In the genomic region with DNA sequence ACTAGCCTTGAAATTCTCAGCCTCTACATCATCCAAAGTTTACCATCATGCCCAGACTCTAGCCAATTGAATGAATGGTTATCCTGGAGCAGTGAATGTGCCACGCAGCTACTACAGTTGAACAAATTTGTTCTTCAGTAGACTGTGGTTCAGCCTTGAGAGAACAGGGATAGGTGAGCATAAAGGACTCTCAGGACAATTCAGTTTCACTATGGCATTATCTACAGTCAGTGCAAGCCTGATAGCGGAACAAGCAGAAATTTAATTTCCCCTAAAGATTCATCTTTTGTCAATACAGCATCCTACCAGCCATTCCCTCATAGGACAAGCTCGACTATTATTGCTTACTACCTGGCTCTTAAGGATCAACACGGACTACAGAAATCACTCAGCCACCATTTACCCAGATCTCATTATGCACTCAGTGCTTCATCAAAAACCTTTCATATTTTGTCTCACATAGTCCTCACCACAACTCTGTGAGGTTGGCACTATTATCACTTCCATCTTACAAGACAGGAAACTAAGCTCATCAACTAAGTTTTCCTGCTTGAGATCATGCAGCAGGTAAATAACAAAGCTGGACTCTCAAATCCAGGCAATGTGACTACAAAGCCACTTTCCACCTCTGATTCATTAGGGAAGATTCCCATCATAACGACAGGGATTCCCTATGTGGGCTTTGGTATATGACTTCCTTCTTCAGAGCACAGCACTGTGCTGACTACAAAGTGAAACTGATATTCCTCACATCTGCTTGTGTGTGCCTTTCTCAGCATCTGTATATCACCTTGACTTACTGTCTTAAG, we compare ENCODE assay signal across 10 cellular contexts.
DNase-seq lines count a peak whose midpoint lies in the region; ATAC-seq and TF ChIP-seq lines count a peak whose summit lies in the region.
"Had no signal": no experiment of that assay in that cellular context is flagged by ENCODE, and none has a peak within 500 bp of the region (broad histone marks: within the 10 kb centered on the region; RNA-seq: fewer than 3 reads in every experiment).

No MANE protein-coding gene starts in this region.

- H3K27ac Mint-ChIP-seq in activated naive CD8-positive, alpha-beta T cell treated with anti-CD3 and anti-CD28 coated beads, Interleukin-2, amount 10 ng/mL, durations not matched to agents 7 days and 5 days = peak overlapping the region; percentile 90
- H3K27ac Mint-ChIP-seq: brain had no signal

- H3K9me3 ChIP-seq in heart left ventricle (no peaks in the 10 kb centered on the region), Peyer's patch (no peaks in the 10 kb centered on the region)

- DNase-seq in GM12865 (ENCODE audit: low read depth) (peak; percentile 62), heart left ventricle (no peak), MV-4-11 (lab: John Stamatoyannopoulos, UW) (no peak), SW 1271 (lab: John Stamatoyannopoulos, UW) (no peak), Peyer's patch (no peak)
- no peak for DNase-seq in activated naive CD8-positive, alpha-beta T cell treated with anti-CD3 and anti-CD28 coated beads, Interleukin-2, amount 10 ng/mL, durations not matched to agents 7 days and 5 days
- DNase-seq: IMR-90 had no signal

- peaks cover 17% of the 10 kb centered on the region for H3K4me1 Mint-ChIP-seq in activated naive CD8-positive, alpha-beta T cell treated with anti-CD3 and anti-CD28 coated beads, Interleukin-2, amount 10 ng/mL, durations not matched to agents 7 days and 5 days

- intact Hi-C loops in heart left ventricle (cut with DNase I) = no loop called here

- H3K4me1 ChIP-seq in heart left ventricle (peaks cover 0 to 11% (median 0%) of the 10 kb centered on the region in 12 donors), Peyer's patch (no peaks in the 10 kb centered on the region)

- WGBS in heart left ventricle, 4 donors = 80 to 81% (median 81%) methylated on average over 5 of the region's 5 CpGs

- H3K36me3 Mint-ChIP-seq in activated naive CD8-positive, alpha-beta T cell treated with anti-CD3 and anti-CD28 coated beads, Interleukin-2, amount 10 ng/mL, durations not matched to agents 7 days and 5 days = peaks cover 11% of the 10 kb centered on the region
- H3K36me3 Mint-ChIP-seq: brain had no signal

- H3K9me3 Mint-ChIP-seq in activated naive CD8-positive, alpha-beta T cell treated with anti-CD3 and anti-CD28 coated beads, Interleukin-2, amount 10 ng/mL, durations not matched to agents 7 days and 5 days = peaks cover 11% of the 10 kb centered on the region

- H3K36me3 ChIP-seq in heart left ventricle (no peaks in the 10 kb centered on the region), Peyer's patch (no peaks in the 10 kb centered on the region)

- POLR2A ChIA-PET in activated naive CD8-positive, alpha-beta T cell treated with anti-CD3 and anti-CD28 coated beads, Interleukin-2, amount 10 ng/mL, durations not matched to agents 7 days and 5 days (lab: Charles Lee) = interaction anchor here (0.7 to 0.8 kb wide), 2 partner anchors 19 to 164 kb away, joined by 3 read pairs; no protein-coding TSS in a partner anchor

- TF ChIP-seq POLR2A in heart left ventricle (IDR thresholded peaks at IDR 0.05) (no peak), Peyer's patch (IDR thresholded peaks at IDR 0.05) (no peak)

- H3K4me3 ChIP-seq in GM12865 (ENCODE audit: low read depth, low read length) (no peak overlapping the region), heart left ventricle (peak overlapping the region in 1 of 12 donors; percentile 4), Peyer's patch (no peak overlapping the region)

- TF ChIP-seq CTCF in GM12865 (IDR thresholded peaks at IDR 0.05; ENCODE audit: insufficient read depth, low read depth, low read length, missing control alignments) (no peak), heart left ventricle (IDR thresholded peaks at IDR 0.05) (no peak), Peyer's patch (IDR thresholded peaks at IDR 0.05) (no peak)

- H3K4me3 Mint-ChIP-seq in activated naive CD8-positive, alpha-beta T cell treated with anti-CD3 and anti-CD28 coated beads, Interleukin-2, amount 10 ng/mL, durations not matched to agents 7 days and 5 days = peak overlapping the region; percentile 76
- H3K4me3 Mint-ChIP-seq: brain had no signal

- H3K27me3 Mint-ChIP-seq in activated naive CD8-positive, alpha-beta T cell treated with anti-CD3 and anti-CD28 coated beads, Interleukin-2, amount 10 ng/mL, durations not matched to agents 7 days and 5 days = no peaks in the 10 kb centered on the region

- peak; percentile 86 for ATAC-seq in GM19455 (IDR thresholded peaks at IDR 0.05; ENCODE audit: unreplicated experiment)
- ATAC-seq in HG03103 (IDR thresholded peaks at IDR 0.05; ENCODE audit: low read depth, unreplicated experiment) = peak; percentile 77
- peak; percentile 88 for ATAC-seq in activated naive CD8-positive, alpha-beta T cell treated with anti-CD3 and anti-CD28 coated beads, Interleukin-2, amount 10 ng/mL, durations not matched to agents 7 days and 5 days (ENCODE audit: low read depth)
- no peak for ATAC-seq in heart left ventricle

- H3K27ac ChIP-seq in heart left ventricle (peak overlapping the region in 1 of 12 donors; percentile 69), Peyer's patch (peak overlapping the region in 2 of 4 donors; percentile 11 to 39)

- H3K27me3 ChIP-seq in heart left ventricle (no peaks in the 10 kb centered on the region), Peyer's patch (no peaks in the 10 kb centered on the region)

Comparison
In these comparisons a context has a peak if more than half of its experiments do, and no peak if none do; other contexts are left out.
1. ATAC-seq: peak in GM19455 (single experiment), HG03103 (single experiment) and activated naive CD8-positive, alpha-beta T cell treated with anti-CD3 and anti-CD28 coated beads, Interleukin-2, amount 10 ng/mL, durations not matched to agents 7 days and 5 days (single experiment); none in heart left ventricle (0 of 4).